In genomic region chr12:99019798-99020197, GRCh38 we compare ENCODE assay signal across 28 cellular contexts.
"Had no signal": no experiment of that assay in that cellular context is flagged by ENCODE, and none has a peak within 500 bp of the region (broad histone marks: within the 10 kb centered on the region; RNA-seq: fewer than 3 reads in every experiment).

No MANE protein-coding gene starts in this region.

- ATAC-seq: effector memory CD8-positive, alpha-beta T cell; esophagus mucosa; gastrocnemius medialis; heart right ventricle; left cardiac atrium; left lung; left ventricle myocardium superior; lower lobe of right lung; mucosa of descending colon had no signal

- H3K9me3 ChIP-seq: colonic mucosa, esophagus squamous epithelium, gastrocnemius medialis, lower lobe of right lung, mucosa of descending colon had no signal

- FAIRE-seq: endometrium, islet of Langerhans, keratinocyte had no signal

- DNase-seq: colonic mucosa; cortex of kidney; effector CD8-positive, alpha-beta T cell; effector memory CD8-positive, alpha-beta T cell; endodermal cell; erythroblast; esophagus squamous epithelium; foreskin fibroblast; foreskin melanocyte; gastrocnemius medialis; glutamatergic neuron; head of caudate nucleus; heart right ventricle; hippocampal formation; left cardiac atrium; left lung; left ventricle myocardium superior; lower lobe of right lung; mesenchymal stem cell; mucosa of descending colon; naive B cell had no signal

- H3K9me3 Mint-ChIP-seq: dendritic cell treated with granulocyte-macrophage colony-stimulating factor and Interleukin-4, amounts not matched to agents 40 ng/mL and 50 ng/mL, for 4 days had no signal

- H3K4me1 ChIP-seq: colonic mucosa, esophagus squamous epithelium, gastrocnemius medialis, heart right ventricle, left lung, lower lobe of right lung had no signal

- H3K27me3 Mint-ChIP-seq: dendritic cell treated with granulocyte-macrophage colony-stimulating factor and Interleukin-4, amounts not matched to agents 40 ng/mL and 50 ng/mL, for 4 days had no signal

- H3K4me3 Mint-ChIP-seq: dendritic cell treated with granulocyte-macrophage colony-stimulating factor and Interleukin-4, amounts not matched to agents 40 ng/mL and 50 ng/mL, for 4 days; effector memory CD8-positive, alpha-beta T cell; endodermal cell; mesothelial cell of epicardium; naive B cell had no signal

- H3K36me3 ChIP-seq: colonic mucosa, esophagus squamous epithelium, gastrocnemius medialis, heart right ventricle, left lung, lower lobe of right lung had no signal

- H3K27me3 ChIP-seq: colonic mucosa, esophagus squamous epithelium, gastrocnemius medialis, heart right ventricle, left lung had no signal

- H3K4me3 ChIP-seq: colonic mucosa, esophagus squamous epithelium, gastrocnemius medialis, heart right ventricle, left lung, lower lobe of right lung, mucosa of descending colon had no signal

- H3K27ac ChIP-seq: colonic mucosa, epithelial cell of prostate, esophagus squamous epithelium, gastrocnemius medialis, heart right ventricle, left lung, lower lobe of right lung had no signal

- H3K4me1 Mint-ChIP-seq: endodermal cell, mesothelial cell of epicardium, naive B cell had no signal

- H3K27ac Mint-ChIP-seq: dendritic cell treated with granulocyte-macrophage colony-stimulating factor and Interleukin-4, amounts not matched to agents 40 ng/mL and 50 ng/mL, for 4 days; effector memory CD8-positive, alpha-beta T cell; endodermal cell; mesothelial cell of epicardium; naive B cell had no signal

- H3K36me3 Mint-ChIP-seq: mesothelial cell of epicardium, naive B cell had no signal
